In the genomic region with DNA sequence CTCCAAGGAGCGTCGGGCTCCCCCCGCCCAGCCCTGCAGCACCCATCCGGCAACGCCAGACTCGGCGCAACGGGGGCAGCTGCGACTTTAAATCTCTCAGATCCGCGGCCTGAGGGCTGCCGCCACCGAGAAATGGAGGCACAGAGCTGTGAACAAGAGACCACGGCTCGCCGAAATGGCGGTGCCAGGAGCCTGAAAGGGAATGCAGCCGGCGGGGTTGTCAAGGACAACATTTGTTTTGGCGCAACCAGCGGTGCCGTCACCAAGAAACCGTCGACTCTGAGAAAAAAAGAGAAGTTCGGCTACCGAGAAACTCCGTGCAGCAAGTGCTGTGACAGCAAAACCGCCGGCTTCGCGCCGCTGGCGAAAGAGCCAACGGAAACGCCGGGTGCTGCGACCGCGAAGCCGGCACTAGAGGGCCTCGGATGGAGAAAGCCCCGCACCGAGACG, we compare ENCODE assay signal across 8 cellular contexts. TPM values are rescaled to one million over a fixed set of nuclear protein-coding genes. Genes with fewer than 3 reads are reported as not detected.
A peak's percentile ranks its signal among the peaks of the same experiment; 100 is the strongest.
DNase-seq lines count a peak whose midpoint lies in the region; ATAC-seq and TF ChIP-seq lines count a peak whose summit lies in the region.

No MANE protein-coding gene starts in this region.

- intact Hi-C loops in body of pancreas (cut with DNase I) = no loop called here

- WGBS in body of pancreas, 2 donors = 0 to 1% methylated on average over 29 to 44 of the region's 44 CpGs

- peak overlapping the region; percentile 72 to 94 (median 90) for H3K27ac ChIP-seq in body of pancreas

- H3K4me3 ChIP-seq in body of pancreas = peak overlapping the region; percentile 31 to 51

- H3K4me1 ChIP-seq in body of pancreas = peaks cover 17% of the 10 kb centered on the region

- peaks cover 0 to 11% of the 10 kb centered on the region in 2 donors for H3K27me3 ChIP-seq in body of pancreas

- peak; percentile 23 for ATAC-seq in HG02610 (IDR thresholded peaks at IDR 0.05; ENCODE audit: unreplicated experiment)
- ATAC-seq in body of pancreas = peak; percentile 50

- no peaks in the 10 kb centered on the region for H3K36me3 ChIP-seq in body of pancreas (replicated peaks in 1 of 2; ENCODE audit: insufficient read depth in 1 of 2, low read depth in 2 of 2)

- TF ChIP-seq POLR2A in body of pancreas (IDR thresholded peaks at IDR 0.05) = peak in 2 of 3 donors; percentile 47 to 72

- H3K9me3 ChIP-seq in body of pancreas = no peaks in the 10 kb centered on the region

- DNase-seq in NCI-H1417 (lab: John Stamatoyannopoulos, UW) (peak; percentile 91 to 94 (median 92)), T1000 (lab: John Stamatoyannopoulos, UW) (peak; percentile 67), body of pancreas (peak; percentile 73 to 82 (median 76)), iris pigment epithelial cell (ENCODE audit: low read depth) (peak; percentile 72), GM19240 (ENCODE audit: insufficient read length, low spot score) (no peak)
- peak; percentile 55 to 71 for DNase-seq in stimulated activated CD4-positive, alpha-beta T cell treated with anti-CD3 and anti-CD28 coated beads, Interleukin-15, amount 100 ng/mL, for 1 hour (ENCODE audit: low read depth in 1 of 2, low spot score in 1 of 2)

- TF ChIP-seq CTCF in GM12874 (IDR thresholded peaks at IDR 0.05; ENCODE audit: insufficient read depth, low read depth, low read length) = peak; percentile 24; the same call in 1 of the 2 replicates
- peak in 3 of 7 experiments; percentile 26 to 28 (median 28) for TF ChIP-seq CTCF in body of pancreas (IDR thresholded peaks at IDR 0.05)

RNA-seq across cellular contexts. Expression of a gene that starts 2.1 kb away (rescaled TPM):
- 1 to 10 TPM in 1 of 2 donors, under 1 TPM in 1; 0.99 to 1.3 TPM for total RNA-seq in body of pancreas
